In the genomic region with DNA sequence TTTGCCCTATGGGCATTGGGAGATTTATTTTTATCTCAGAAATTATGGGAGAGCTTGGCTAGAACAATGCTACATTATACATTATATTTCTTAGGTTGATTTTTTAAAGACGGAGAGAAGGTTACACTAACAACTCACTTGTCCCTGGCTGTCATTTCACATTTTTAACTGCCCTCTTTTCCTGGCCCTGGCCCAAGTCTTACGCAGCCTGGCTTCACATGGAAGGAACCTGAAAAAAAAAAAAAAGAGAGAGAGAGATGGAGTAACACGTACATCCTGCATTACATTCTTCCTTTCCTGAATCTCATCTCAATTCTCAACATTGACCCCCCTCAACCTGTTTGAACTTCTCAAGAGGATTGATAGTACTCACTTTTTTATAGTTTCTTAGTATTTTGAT, we compare ENCODE assay signal across 10 cellular contexts. TPM values are rescaled to one million over a fixed set of nuclear protein-coding genes. Genes with fewer than 3 reads are reported as not detected.
DNase-seq lines count a peak whose midpoint lies in the region; ATAC-seq, FAIRE-seq and TF ChIP-seq lines count a peak whose summit lies in the region.
"Not testable (repeated sequence)": the region's sequence is repeated elsewhere in the genome, so short reads cannot be mapped to it uniquely, and the experiment has no call there.
"Had no signal": no experiment of that assay in that cellular context is flagged by ENCODE, and none has a peak within 500 bp of the region (broad histone marks: within the 10 kb centered on the region; RNA-seq: fewer than 3 reads in every experiment).

No MANE protein-coding gene starts in this region.

- not testable (repeated sequence) for H4K20me1 ChIP-seq in PC-3 (ENCODE audit: low read length)

- in situ Hi-C loops in G401 (cut with HindIII; ENCODE audit: low sequenced_read_pairs) = not testable (repeated sequence)

- WGBS in adrenal gland, 4 donors = 8 to 14% (median 11%) methylated on average over 3 of the region's 3 CpGs
- 12% methylated on average over 3 of the region's 3 CpGs for WGBS in right cardiac atrium
- 14 to 35% (median 19%) methylated on average over 3 of the region's 3 CpGs for WGBS in psoas muscle, 3 donors

- not testable (repeated sequence) for H3K36me3 ChIP-seq in PC-3 (ENCODE audit: low read depth, low read length); adrenal gland (replicated peaks in 1 of 2); psoas muscle (ENCODE audit: insufficient read depth in 1 of 2, low read depth in 1 of 2)

- TF ChIP-seq CTCF in PC-3 (conservative IDR thresholded peaks at IDR 0.05; ENCODE audit: low read depth, low read length); adrenal gland (IDR thresholded peaks at IDR 0.05); epithelial cell of esophagus (IDR thresholded peaks at IDR 0.05; ENCODE audit: insufficient read depth, low read depth, low read length, missing control alignments); psoas muscle (IDR thresholded peaks at IDR 0.05): not testable (repeated sequence)

- H3F3A ChIP-seq in PC-3 (ENCODE audit: low read length, unreplicated experiment) = not testable (repeated sequence)

- FAIRE-seq in A204.1 (lab: Jason Lieb, UNC) = peak; percentile 100

- H3K9me2 ChIP-seq in PC-3 (replicated peaks; ENCODE audit: low read length) = not testable (repeated sequence)

- DNase-seq in G401 (ENCODE audit: low spot score) (peak; percentile 30), NCI-H1105 treated with DMSO at 0.1 percent for 48 hours (lab: John Stamatoyannopoulos, UW) (peak; percentile 27), PC-3 (peak; percentile 79), adrenal gland (peak; percentile 62 to 85 (median 75)), epithelial cell of esophagus (ENCODE audit: low read depth) (peak; percentile 22), right cardiac atrium (peak; percentile 69 to 84 (median 77)), psoas muscle (peak; percentile 45 to 64)

- POLR2A ChIA-PET in PC-3 (lab: Charles Lee; ENCODE audit: unreplicated experiment) = not testable (repeated sequence)

- not testable (repeated sequence) for H3K79me2 ChIP-seq in PC-3 (ENCODE audit: low read length)

- not testable (repeated sequence) for H3K27ac ChIP-seq in PC-3 (ENCODE audit: low read length); adrenal gland; right cardiac atrium (ENCODE audit: low read length); psoas muscle

- intact Hi-C loops in PC-3 (cut with micrococcal nuclease); adrenal gland (cut with DNase I); right cardiac atrium (cut with DNase I); psoas muscle (cut with DNase I): not testable (repeated sequence)

- CTCF ChIA-PET in PC-3 (lab: Charles Lee) = not testable (repeated sequence)

- H3K4me1 ChIP-seq in PC-3 (ENCODE audit: insufficient read depth, low read length) (peaks cover 12% of the 10 kb centered on the region), adrenal gland (replicated peaks in 1 of 2) (peaks cover 0 to 11% of the 10 kb centered on the region in 2 donors)
- H3K4me1 ChIP-seq in right cardiac atrium (ENCODE audit: control insufficient read depth, insufficient read depth, low read length); psoas muscle: not testable (repeated sequence)

- TF ChIP-seq POLR2A in adrenal gland (IDR thresholded peaks at IDR 0.05) = not testable (repeated sequence)

- ATAC-seq in PC-3, right cardiac atrium, psoas muscle: not testable (repeated sequence)

- peak overlapping the region; percentile 85 for H3K4me2 ChIP-seq in PC-3 (ENCODE audit: low read length)

- H3K9ac ChIP-seq in PC-3 (ENCODE audit: low read length) = not testable (repeated sequence)

- peak overlapping the region; percentile 69; the same call in 1 of the 2 replicates for H3K4me3 ChIP-seq in PC-3 (ENCODE audit: low read length)
- not testable (repeated sequence) for H3K4me3 ChIP-seq in adrenal gland; epithelial cell of esophagus (ENCODE audit: low read length); right cardiac atrium (ENCODE audit: low read length); psoas muscle

- H3K9me3 ChIP-seq in PC-3 (ENCODE audit: low read length); adrenal gland (replicated peaks in 1 of 3); right cardiac atrium (ENCODE audit: control insufficient read depth, low read length); psoas muscle: not testable (repeated sequence)

- peak overlapping the region; percentile 61; the same call in 1 of the 2 replicates for H2AFZ ChIP-seq in PC-3 (ENCODE audit: low read length)

- not testable (repeated sequence) for BruUV-seq in PC-3 (replicated peaks; lab: Mats Ljungman, UMichigan)

- not testable (repeated sequence) for H3K27me3 ChIP-seq in PC-3 (ENCODE audit: low read length); adrenal gland; right cardiac atrium (ENCODE audit: control insufficient read depth, insufficient read depth)
- peaks cover 0 to 24% (median 0%) of the 10 kb centered on the region in 3 donors for H3K27me3 ChIP-seq in psoas muscle (ENCODE audit: insufficient read depth in 3 of 3, low read length in 2 of 3)

RNA-seq across cellular contexts. Expression of gene HSPA6, which starts 4.2 kb away (rescaled TPM):
- 0.06 and 1.1 TPM in 2 replicates for total RNA-seq in G401 (2014; rRNA removed; shearing (Covaris generic))
- total RNA-seq in PC-3 (2014; rRNA removed) (3.8 and 4.3 TPM in 2 replicates), adrenal gland (1 to 10 TPM; 2.2 to 8.0 (median 3.7) TPM), right cardiac atrium (1 to 10 TPM in 3 of 4 donors, under 1 TPM in 1; 0.71 to 3.0 (median 2.1) TPM), psoas muscle (10 to 100 TPM in 1 of 4 donors, 1 to 10 TPM in 2, under 1 TPM in 1; 0.49 to 37.7 (median 5.7) TPM)
- polyA plus RNA-seq in adrenal gland (10 to 100 TPM in 1 of 3 donors, 1 to 10 TPM in 1, under 1 TPM in 1; 0.92 to 12.8 (median 4.7) TPM), right cardiac atrium (0.75 TPM), psoas muscle (under 1 TPM; 0.32 to 0.98 (median 0.85) TPM)
- total RNA-seq: GM23338 had no signal
- polyA plus RNA-seq: GM23338 had no signal

RNA-seq across cellular contexts. Expression of gene FCGR3A, which starts 21.1 kb away (rescaled TPM):
- not detected in 2 replicates for total RNA-seq in G401 (2014; rRNA removed; shearing (Covaris generic))
- total RNA-seq in PC-3 (2014; rRNA removed) (not detected in 2 replicates), adrenal gland (100 to 1,000 TPM in 6 of 8 donors, 10 to 100 TPM in 2; 19.0 to 184 (median 125) TPM), right cardiac atrium (10 to 100 TPM; 42.7 to 73.9 (median 69.1) TPM), psoas muscle (10 to 100 TPM in 1 of 4 donors, 1 to 10 TPM in 3; 1.8 to 11.4 (median 8.1) TPM)
- polyA plus RNA-seq in adrenal gland (100 to 1,000 TPM in 1 of 3 donors, 10 to 100 TPM in 2; 18.1 to 103 (median 30.1) TPM), right cardiac atrium (14.6 TPM), psoas muscle (1 to 10 TPM; 1.8 to 4.7 (median 2.1) TPM)
- total RNA-seq: GM23338, SK-MEL-5 had no signal
- polyA plus RNA-seq: GM23338 had no signal

RNA-seq across cellular contexts. Expression of gene FCGR2A, which starts 23.3 kb away (rescaled TPM):
- total RNA-seq in G401 (2014; rRNA removed; shearing (Covaris generic)) = 0.07 TPM in 1 of 2 replicates, not detected in the other
- 0.73 and 0.98 TPM in 2 replicates for total RNA-seq in PC-3 (2014; rRNA removed)
- 100 to 1,000 TPM in 5 of 8 donors, 10 to 100 TPM in 3; 31.2 to 120 (median 109) TPM for total RNA-seq in adrenal gland
- polyA plus RNA-seq in adrenal gland = 10 to 100 TPM; 21.2 to 72.5 (median 23.7) TPM
- 10 to 100 TPM; 10.3 to 29.5 (median 19.7) TPM for total RNA-seq in right cardiac atrium
- polyA plus RNA-seq in right cardiac atrium = 5.7 TPM
- 10 to 100 TPM in 1 of 4 donors, 1 to 10 TPM in 3; 6.6 to 11.6 (median 7.3) TPM for total RNA-seq in psoas muscle
- polyA plus RNA-seq in psoas muscle = 1 to 10 TPM; 1.1 to 2.5 (median 1.2) TPM
- total RNA-seq: GM23338 had no signal

Comparison
In these comparisons a context has a peak if more than half of its experiments do, and no peak if none do; other contexts are left out.
1. DNase-seq: peak in every context shown above with its lines; median percentile 79 in PC-3; 77 in right cardiac atrium; 75 in adrenal gland; 54 in psoas muscle; 30 in G401; 27 in NCI-H1105 treated with DMSO at 0.1 percent for 48 hours; 22 in epithelial cell of esophagus.